Comparison of ENCODE assay signal across 9 cellular contexts in genomic region chr5:39076101-39076756, GRCh38. TPM values are rescaled to one million over a fixed set of nuclear protein-coding genes. Genes with fewer than 3 reads are reported as not detected.
DNase-seq lines count a peak whose midpoint lies in the region; ATAC-seq and TF ChIP-seq lines count a peak whose summit lies in the region.
"Had no signal": no experiment of that assay in that cellular context is flagged by ENCODE, and none has a peak within 500 bp of the region (broad histone marks: within the 10 kb centered on the region; RNA-seq: fewer than 3 reads in every experiment).

No MANE protein-coding gene starts in this region.

- intact Hi-C loops in left ventricle myocardium inferior (cut with micrococcal nuclease), result loop anchor here (5.0 kb wide), 1 partner anchor 64 kb away; no protein-coding TSS in a partner anchor
- intact Hi-C loops in Right ventricle myocardium inferior (cut with DNase I), result no loop called here
- intact Hi-C loops in activated B cell treated with CpG ODN at 0.5 μM for 24 hours (cut with micrococcal nuclease), result loop anchor here (10.0 kb wide), 2 partner anchors 1409 to 1701 kb away; partner anchors contain the start of genes NUP155 and WDR70
- intact Hi-C loops in lower lobe of right lung (cut with DNase I), result no loop called here

- peak overlapping the region; percentile 54 for H3K27ac Mint-ChIP-seq in activated B cell treated with CpG ODN at 0.5 μM for 24 hours

- H3K36me3 Mint-ChIP-seq in activated B cell treated with CpG ODN at 0.5 μM for 24 hours (ENCODE audit: low read depth), result peaks cover 13% of the 10 kb centered on the region

- CTCF ChIA-PET in activated B cell treated with CpG ODN at 0.5 μM for 24 hours (lab: Charles Lee), result interaction anchor here (0.6 kb wide), 1 partner anchor 44 kb away, joined by 3 read pairs; no protein-coding TSS in a partner anchor

- H3K4me1 Mint-ChIP-seq in activated B cell treated with CpG ODN at 0.5 μM for 24 hours, result peaks cover 50% of the 10 kb centered on the region

- no peak for ATAC-seq in Right ventricle myocardium inferior
- no peak for ATAC-seq in activated B cell treated with CpG ODN at 0.5 μM for 24 hours (ENCODE audit: low read depth)
- no peak for ATAC-seq in lower lobe of right lung
- no peak for ATAC-seq in upper lobe of left lung (ENCODE audit: low FRiP score in 2 of 2)
- ATAC-seq in GM19395 (IDR thresholded peaks at IDR 0.05; ENCODE audit: unreplicated experiment), result no peak

- H3K27ac ChIP-seq in left ventricle myocardium inferior (replicated peaks), result peak overlapping the region; percentile 99
- peak overlapping the region; percentile 1 for H3K27ac ChIP-seq in lower lobe of right lung
- H3K27ac ChIP-seq in upper lobe of left lung, result peak overlapping the region in 3 of 4 donors; percentile 52 to 97 (median 97)

- H3K27me3 ChIP-seq in left ventricle myocardium inferior (ENCODE audit: low read depth) (no peaks in the 10 kb centered on the region), lower lobe of right lung (ENCODE audit: low read depth) (no peaks in the 10 kb centered on the region), upper lobe of left lung (no peaks in the 10 kb centered on the region)

- no peak for TF ChIP-seq EP300 in upper lobe of left lung (IDR thresholded peaks at IDR 0.05)

- H3K9me3 Mint-ChIP-seq in activated B cell treated with CpG ODN at 0.5 μM for 24 hours, result no peaks in the 10 kb centered on the region

- TF ChIP-seq CTCF in left ventricle myocardium inferior (IDR thresholded peaks at IDR 0.05; ENCODE audit: borderline replicate concordance) (no peak), activated B cell treated with CpG ODN at 0.5 μM for 24 hours (IDR thresholded peaks at IDR 0.05) (no peak), lower lobe of right lung (IDR thresholded peaks at IDR 0.05) (no peak), upper lobe of left lung (IDR thresholded peaks at IDR 0.05) (no peak)

- no peaks in the 10 kb centered on the region for H3K27me3 Mint-ChIP-seq in activated B cell treated with CpG ODN at 0.5 μM for 24 hours

- peak overlapping the region; percentile 26 for H3K4me3 Mint-ChIP-seq in activated B cell treated with CpG ODN at 0.5 μM for 24 hours

- POLR2A ChIA-PET in activated B cell treated with CpG ODN at 0.5 μM for 24 hours (lab: Charles Lee), result interaction anchor here (0.7 kb wide), 2 partner anchors 115 to 519 kb away, joined by 3 read pairs; no protein-coding TSS in a partner anchor

- WGBS in upper lobe of left lung, 2 donors, result 57 to 74% methylated on average over 6 of the region's 6 CpGs

- no peaks in the 10 kb centered on the region for H3K36me3 ChIP-seq in left ventricle myocardium inferior
- no peaks in the 10 kb centered on the region for H3K36me3 ChIP-seq in lower lobe of right lung
- no peaks in the 10 kb centered on the region for H3K36me3 ChIP-seq in upper lobe of left lung

- H3K4me1 ChIP-seq in left ventricle myocardium inferior (peaks cover 60% of the 10 kb centered on the region), lower lobe of right lung (peaks cover 51% of the 10 kb centered on the region), upper lobe of left lung (peaks cover 25 to 33% (median 30%) of the 10 kb centered on the region in 4 donors)

- DNase-seq in left ventricle myocardium inferior (no peak), Right ventricle myocardium inferior (ENCODE audit: missing footprints) (no peak), activated B cell treated with CpG ODN at 0.5 μM for 24 hours (no peak), lower lobe of right lung (no peak), upper lobe of left lung (no peak), NCI-H1417 (lab: John Stamatoyannopoulos, UW) (no peak), NCI-H187 treated with DMSO at 0.1 percent for 48 hours (lab: John Stamatoyannopoulos, UW) (no peak)
- DNase-seq: NCI-H1694 treated with DMSO at 0.1 percent for 48 hours had no signal

- no peak for TF ChIP-seq POLR2A in upper lobe of left lung (IDR thresholded peaks at IDR 0.05)

- H3K9me3 ChIP-seq in left ventricle myocardium inferior (replicated peaks), result no peaks in the 10 kb centered on the region
- no peaks in the 10 kb centered on the region for H3K9me3 ChIP-seq in lower lobe of right lung
- no peaks in the 10 kb centered on the region for H3K9me3 ChIP-seq in upper lobe of left lung

- H3K4me3 ChIP-seq in left ventricle myocardium inferior, result peak overlapping the region; percentile 91
- no peak overlapping the region for H3K4me3 ChIP-seq in lower lobe of right lung
- no peak overlapping the region for H3K4me3 ChIP-seq in upper lobe of left lung

RNA-seq across cellular contexts. Expression of gene RICTOR, which starts 2.0 kb away (rescaled TPM):
- 35.0 TPM for total RNA-seq in left ventricle myocardium inferior
- 26.0 TPM for total RNA-seq in Right ventricle myocardium inferior
- total RNA-seq in activated B cell treated with CpG ODN at 0.5 μM for 24 hours, result 46.4 and 51.8 TPM in 2 replicates
- 52.1 TPM for total RNA-seq in lower lobe of right lung
- 10 to 100 TPM; 30.4 to 88.8 (median 38.1) TPM for total RNA-seq in upper lobe of left lung

Comparison
In these comparisons a context has a peak if more than half of its experiments do, and no peak if none do; other contexts are left out.
1. intact Hi-C loops: an anchor here in left ventricle myocardium inferior (5.0 kb wide) and activated B cell treated with CpG ODN at 0.5 μM for 24 hours (10.0 kb wide); none called in Right ventricle myocardium inferior and lower lobe of right lung.
2. H3K27ac ChIP-seq: peak in every context shown above with its lines; median percentile 99 in left ventricle myocardium inferior; 97 in upper lobe of left lung; 1 in lower lobe of right lung.